ENCODE assay signal across 3 cellular contexts in genomic region chr2:85155057-85155456, GRCh38. TPM values are rescaled to one million over a fixed set of nuclear protein-coding genes. Genes with fewer than 3 reads are reported as not detected.
"Had no signal": no experiment of that assay in that cellular context is flagged by ENCODE, and none has a peak within 500 bp of the region (broad histone marks: within the 10 kb centered on the region; RNA-seq: fewer than 3 reads in every experiment).

No MANE protein-coding gene starts in this region.

RNA-seq across cellular contexts. Expression of gene TCF7L1, which starts 21.9 kb away (rescaled TPM):
- total RNA-seq: activated CD8-positive, alpha-beta T cell treated with anti-CD3 and anti-CD28 coated beads for 36 hours; activated T-helper 17 cell treated with anti-CD3 and anti-CD28 coated beads, Interleukin-2, amount 50 U/mL, for 72 hours; T-helper 2 cell treated with Interferon-gamma antibody and Interleukin-4, amounts not matched to agents 100 ng/mL and 5 ng/mL, for 36 hours had no signal
